In genomic region chr18:58054041-58054733, GRCh38 we compare ENCODE assay signal across 1 cellular context.
TF ChIP-seq lines count a peak whose summit lies in the region.

No MANE protein-coding gene starts in this region.

TF ChIP-seq in HepG2, 621 proteins besides CTCF, POLR2A, EP300 and RAD21 (continued from another document and continues in another):
- TF ChIP-seq FUBP1 (CRISPR knock-in tag; IDR thresholded peaks at IDR 0.05; ENCODE audit: borderline replicate concordance) = no peak
- TF ChIP-seq DRAP1 (CRISPR knock-in tag; IDR thresholded peaks at IDR 0.05) = 0 out of 2 replicates have a peak, but pooled peaks have one; percentile 21
- TF ChIP-seq ZNF12 (CRISPR knock-in tag; IDR thresholded peaks at IDR 0.05) = 0 out of 2 replicates have a peak, but pooled peaks have one; percentile 14
- 0 out of 2 replicates have a peak, but pooled peaks have one; percentile 38 for TF ChIP-seq KDM2A (CRISPR knock-in tag; IDR thresholded peaks at IDR 0.05; ENCODE audit: borderline replicate concordance, low read depth)
- TF ChIP-seq ZSCAN31 (CRISPR knock-in tag; IDR thresholded peaks at IDR 0.05; ENCODE audit: low read depth) = no peak
- TF ChIP-seq FOXA3 (CRISPR knock-in tag; IDR thresholded peaks at IDR 0.05) = peak; percentile 42; the same call in 1 of the 2 replicates
- TF ChIP-seq AKNA (CRISPR knock-in tag; IDR thresholded peaks at IDR 0.05; ENCODE audit: borderline replicate concordance) = no peak
- TF ChIP-seq ZNF24 (IDR thresholded peaks at IDR 0.05) = 0 out of 2 replicates have a peak, but pooled peaks have one; percentile 23
- TF ChIP-seq RXRB (CRISPR knock-in tag; IDR thresholded peaks at IDR 0.05; ENCODE audit: borderline replicate concordance) = 0 out of 2 replicates have a peak, but pooled peaks have one; percentile 22
- TF ChIP-seq TEAD3 (CRISPR knock-in tag; optimal IDR thresholded peaks at IDR 0.05; ENCODE audit: borderline replicate concordance) = peak; percentile 95
- TF ChIP-seq TCF12 (IDR thresholded peaks at IDR 0.05) = no peak
- TF ChIP-seq TCF12 (CRISPR knock-in tag; IDR thresholded peaks at IDR 0.05) = no peak
- TF ChIP-seq FOXP4 (CRISPR knock-in tag; IDR thresholded peaks at IDR 0.05) = peak; percentile 47; the same call in 1 of the 2 replicates
- peak; percentile 70 for TF ChIP-seq FOSL2 (CRISPR knock-in tag; IDR thresholded peaks at IDR 0.05)
- TF ChIP-seq MED1 (CRISPR knock-in tag; IDR thresholded peaks at IDR 0.05) = peak; percentile 63
- TF ChIP-seq GATAD2A (CRISPR knock-in tag; IDR thresholded peaks at IDR 0.05) = peak; percentile 78
- TF ChIP-seq SOX5 (CRISPR knock-in tag; IDR thresholded peaks at IDR 0.05; ENCODE audit: borderline replicate concordance) = peak; percentile 50; the same call in 1 of the 2 replicates
- 0 out of 2 replicates have a peak, but pooled peaks have one; percentile 29 for TF ChIP-seq HNF1B (CRISPR knock-in tag; IDR thresholded peaks at IDR 0.05)
- 0 out of 2 replicates have a peak, but pooled peaks have one; percentile 19 for TF ChIP-seq RARA (CRISPR knock-in tag; IDR thresholded peaks at IDR 0.05)
- TF ChIP-seq NKX3-1 (CRISPR knock-in tag; IDR thresholded peaks at IDR 0.05) = no peak
- TF ChIP-seq CBX5 (CRISPR knock-in tag; IDR thresholded peaks at IDR 0.05; ENCODE audit: borderline replicate concordance) = 0 out of 2 replicates have a peak, but pooled peaks have one; percentile 43
- no peak for TF ChIP-seq ZNF205 (CRISPR knock-in tag; IDR thresholded peaks at IDR 0.05)
- TF ChIP-seq LCORL (IDR thresholded peaks at IDR 0.05) = no peak
- 0 out of 2 replicates have a peak, but pooled peaks have one; percentile 35 for TF ChIP-seq LCORL (CRISPR knock-in tag; IDR thresholded peaks at IDR 0.05)
- TF ChIP-seq BCL6 (CRISPR knock-in tag; IDR thresholded peaks at IDR 0.05) = peak; percentile 45; the same call in 1 of the 2 replicates
- TF ChIP-seq ZNF121 (CRISPR knock-in tag; IDR thresholded peaks at IDR 0.05) = peak; percentile 48; the same call in 1 of the 2 replicates
- TF ChIP-seq ZNF580 (CRISPR knock-in tag; IDR thresholded peaks at IDR 0.05; ENCODE audit: borderline replicate concordance, low read depth) = 0 out of 2 replicates have a peak, but pooled peaks have one; percentile 26
- TF ChIP-seq ZEB1 (IDR thresholded peaks at IDR 0.05; ENCODE audit: insufficient replicate concordance, low read depth) = peak; percentile 39
- peak; percentile 62 to 86 for TF ChIP-seq MAFK (conservative IDR thresholded peaks at IDR 0.05 in 1 of 2, IDR thresholded peaks at IDR 0.05 in 1 of 2; ENCODE audit: low read length in 2 of 2)
- peak; percentile 59 for TF ChIP-seq ARID5B (CRISPR knock-in tag; IDR thresholded peaks at IDR 0.05)
- TF ChIP-seq TFAP4 (IDR thresholded peaks at IDR 0.05; ENCODE audit: borderline replicate concordance, low read depth) = peak; percentile 36; the same call in 1 of the 2 replicates
- peak; percentile 69; the same call in 1 of the 2 replicates for TF ChIP-seq NFE2L2 (IDR thresholded peaks at IDR 0.05; ENCODE audit: low read length)
- no peak for TF ChIP-seq HOMEZ (CRISPR knock-in tag; IDR thresholded peaks at IDR 0.05; ENCODE audit: low read depth)
- no peak for TF ChIP-seq SOX6 (IDR thresholded peaks at IDR 0.05)
- TF ChIP-seq SOX6 (CRISPR knock-in tag; IDR thresholded peaks at IDR 0.05) = peak; percentile 55; the same call in 1 of the 2 replicates
- TF ChIP-seq KLF16 (CRISPR knock-in tag; IDR thresholded peaks at IDR 0.05) = 0 out of 4 replicates have a peak, but pooled peaks of 1 of the 2 experiments have one; percentile 19
- peak; percentile 33; the same call in 1 of the 2 replicates for TF ChIP-seq TARDBP (CRISPR knock-in tag; IDR thresholded peaks at IDR 0.05)
- TF ChIP-seq SALL1 (CRISPR knock-in tag; IDR thresholded peaks at IDR 0.05) = peak; percentile 51
- TF ChIP-seq RBM22 (optimal IDR thresholded peaks at IDR 0.05; ENCODE audit: low read length) = peak; percentile 51
- no peak for TF ChIP-seq KDM5A (IDR thresholded peaks at IDR 0.05; ENCODE audit: borderline replicate concordance, low read length)
- TF ChIP-seq XBP1 (CRISPR knock-in tag; IDR thresholded peaks at IDR 0.05) = no peak
- peak; percentile 48; the same call in 1 of the 2 replicates for TF ChIP-seq RCOR2 (CRISPR knock-in tag; IDR thresholded peaks at IDR 0.05)
- TF ChIP-seq SOX13 (IDR thresholded peaks at IDR 0.05) = no peak
- TF ChIP-seq SOX13 (CRISPR knock-in tag; conservative IDR thresholded peaks at IDR 0.05 in 1 of 2, IDR thresholded peaks at IDR 0.05 in 1 of 2) = peak in 1 of 2 experiments; percentile 59; a peak in 2 of 4 replicates
- TF ChIP-seq NFE2 (CRISPR knock-in tag; IDR thresholded peaks at IDR 0.05) = peak; percentile 82
- no peak for TF ChIP-seq ZNF614 (CRISPR knock-in tag; IDR thresholded peaks at IDR 0.05; ENCODE audit: borderline replicate concordance)
- peak; percentile 61; the same call in 1 of the 2 replicates for TF ChIP-seq ATF3 (CRISPR knock-in tag; IDR thresholded peaks at IDR 0.05)
